15 cellular contexts compared by ENCODE assay signal in the genomic region with DNA sequence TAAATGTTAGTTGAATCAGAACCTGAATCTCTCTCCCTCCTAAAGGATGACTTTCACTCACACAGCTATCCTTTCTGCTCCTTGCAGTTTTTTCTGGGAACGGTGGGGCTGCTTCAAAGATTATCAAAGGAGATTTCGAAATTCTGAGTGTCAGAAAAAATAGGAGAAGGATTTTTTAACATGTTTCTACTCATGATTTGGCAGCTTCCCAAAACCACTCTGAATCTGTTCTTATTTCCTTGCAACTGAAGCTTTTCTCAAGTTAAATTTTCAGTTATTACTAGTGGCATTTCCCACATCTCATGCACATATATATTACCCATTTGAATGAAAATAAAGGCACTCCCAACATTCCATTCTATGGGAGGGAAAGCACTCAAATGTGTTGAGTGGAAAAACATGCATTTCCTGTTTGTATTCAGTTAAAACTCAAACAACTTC.
A peak's percentile ranks its signal among the peaks of the same experiment; 100 is the strongest.
DNase-seq lines count a peak whose midpoint lies in the region; ATAC-seq and TF ChIP-seq lines count a peak whose summit lies in the region.
"Had no signal": no experiment of that assay in that cellular context is flagged by ENCODE, and none has a peak within 500 bp of the region (broad histone marks: within the 10 kb centered on the region; RNA-seq: fewer than 3 reads in every experiment).

No MANE protein-coding gene starts in this region.

- DNase-seq in amniotic epithelial cell (ENCODE audit: low read depth): peak; percentile 87
- DNase-seq in foreskin fibroblast: peak; percentile 64 to 87
- DNase-seq in skeletal muscle cell (ENCODE audit: low read depth): peak; percentile 54
- no peak for DNase-seq in Peyer's patch
- DNase-seq in ecto neural progenitor cell (ENCODE audit: low spot score): no peak
- DNase-seq in cardiac septum (ENCODE audit: low spot score): no peak
- DNase-seq: activated CD4-positive, alpha-beta T cell treated with anti-CD3 and anti-CD28 coated beads for 1 hour; activated T-cell treated with anti-CD3 and anti-CD28 coated beads, Interleukin-2, amount 50 U/mL, for 4 hours; anterior cingulate cortex; NCI-H1417 treated with DMSO at 0.1 percent for 48 hours; NCI-H748 treated with DMSO at 0.1 percent for 48 hours had no signal

- H3K4me3 ChIP-seq in HUES64 (ENCODE audit: low read length): no peak overlapping the region
- no peak overlapping the region for H3K4me3 ChIP-seq in foreskin fibroblast (ENCODE audit: low read depth in 1 of 2, low read length in 2 of 2)
- H3K4me3 ChIP-seq in skeletal muscle cell (ENCODE audit: low read depth, low read length): no peak overlapping the region
- no peak overlapping the region for H3K4me3 ChIP-seq in Peyer's patch
- H3K4me3 ChIP-seq: neural progenitor cell, tibial nerve had no signal

- peaks cover 26% of the 10 kb centered on the region for H3K4me1 ChIP-seq in HUES64 (ENCODE audit: insufficient read depth, low read length)
- no peaks in the 10 kb centered on the region for H3K4me1 ChIP-seq in Peyer's patch
- H3K4me1 ChIP-seq: tibial nerve had no signal

- no peak overlapping the region for H3K9ac ChIP-seq in HUES64 (ENCODE audit: low read depth, low read length)
- H3K9ac ChIP-seq: neural progenitor cell had no signal

- H3K27ac ChIP-seq in HUES64 (ENCODE audit: low read depth, low read length): 0 out of 2 replicates have a peak overlapping the region, but pooled peaks have one; percentile 1
- no peak overlapping the region for H3K27ac ChIP-seq in Peyer's patch
- H3K27ac ChIP-seq: neural progenitor cell, tibial nerve had no signal

- TF ChIP-seq CTCF in foreskin fibroblast (IDR thresholded peaks at IDR 0.05; ENCODE audit: low read depth, low read length): no peak
- no peak for TF ChIP-seq CTCF in Peyer's patch (IDR thresholded peaks at IDR 0.05)

- H3K9me3 ChIP-seq in HUES64 (ENCODE audit: insufficient read depth, low read depth, low read length) (no peaks in the 10 kb centered on the region), Peyer's patch (no peaks in the 10 kb centered on the region)
- H3K9me3 ChIP-seq: tibial nerve had no signal

- 87% methylated on average over 2 of the region's 2 CpGs for WGBS in HUES64

- H3K27me3 ChIP-seq in HUES64 (ENCODE audit: insufficient read depth, low read length) (no peaks in the 10 kb centered on the region), Peyer's patch (no peaks in the 10 kb centered on the region)
- H3K27me3 ChIP-seq: neural progenitor cell, tibial nerve had no signal

- TF ChIP-seq POLR2A in Peyer's patch (IDR thresholded peaks at IDR 0.05): no peak

- ATAC-seq in HG03280 (IDR thresholded peaks at IDR 0.05; ENCODE audit: unreplicated experiment): no peak
- ATAC-seq: activated T-cell treated with anti-CD3 and anti-CD28 coated beads, Interleukin-2, amount 50 U/mL, for 4 hours had no signal

- H3K36me3 ChIP-seq in HUES64 (ENCODE audit: insufficient read depth, low read length): no peaks in the 10 kb centered on the region
- no peaks in the 10 kb centered on the region for H3K36me3 ChIP-seq in Peyer's patch
- H3K36me3 ChIP-seq: neural progenitor cell, tibial nerve had no signal

- intact Hi-C loops in cardiac septum (cut with DNase I): no loop called here

Comparison
In these comparisons a context has a peak if more than half of its experiments do, and no peak if none do; other contexts are left out.
1. DNase-seq: peak in amniotic epithelial cell (single experiment), foreskin fibroblast (2 of 2) and skeletal muscle cell (single experiment); none in Peyer's patch (0 of 3), ecto neural progenitor cell (single experiment) and cardiac septum (single experiment).